Comparison of ENCODE assay signal across 7 cellular contexts in the genomic region with DNA sequence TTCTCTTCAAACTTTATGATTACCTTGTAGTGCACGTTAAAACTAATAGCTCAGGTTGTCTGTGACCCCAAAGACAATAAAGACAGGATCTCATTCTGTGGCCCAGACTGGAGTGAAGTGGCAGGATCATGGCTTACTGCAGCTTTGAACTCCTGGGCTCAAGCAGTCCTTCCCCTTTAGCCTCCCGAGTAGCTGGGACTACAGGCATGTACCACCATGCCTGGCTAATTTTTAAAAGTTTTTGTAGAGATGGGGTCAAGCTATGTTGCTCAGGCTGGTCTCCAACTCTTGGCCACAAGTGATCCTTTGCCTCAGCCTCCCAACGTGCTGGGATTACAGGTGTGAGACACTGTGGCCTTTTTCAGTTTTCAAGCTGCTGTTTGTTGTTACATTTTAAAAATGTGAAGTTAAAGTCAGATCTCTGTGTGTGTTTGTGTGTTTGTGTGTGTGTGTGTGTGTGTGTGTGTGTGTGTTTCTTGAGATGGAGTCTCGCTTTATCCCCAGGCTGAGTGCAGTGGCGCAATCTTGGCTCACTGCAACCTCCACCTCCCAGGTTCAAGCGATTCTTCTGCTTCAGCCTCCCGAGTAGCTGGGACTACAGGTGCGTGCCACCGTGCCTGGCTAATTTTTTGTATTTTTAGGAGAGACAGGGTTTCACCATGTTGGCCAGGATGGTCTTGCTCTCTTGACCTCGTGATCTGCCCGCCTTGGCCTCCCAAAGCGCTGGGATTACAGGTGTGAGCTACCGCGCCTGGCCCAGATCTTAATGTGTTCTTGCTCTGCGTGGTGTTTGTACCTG. TPM values are rescaled to one million over a fixed set of nuclear protein-coding genes. Genes with fewer than 3 reads are reported as not detected.
A peak's percentile ranks its signal among the peaks of the same experiment; 100 is the strongest.
DNase-seq lines count a peak whose midpoint lies in the region; ATAC-seq, FAIRE-seq and TF ChIP-seq lines count a peak whose summit lies in the region.
"Not testable (repeated sequence)": the region's sequence is repeated elsewhere in the genome, so short reads cannot be mapped to it uniquely, and the experiment has no call there.

No MANE protein-coding gene starts in this region.

- DNase-seq in CD8-positive, alpha-beta T cell; T-cell; activated CD8-positive, alpha-beta memory T cell treated with anti-CD3 and anti-CD28 coated beads, Interleukin-2, amount 10 ng/mL, durations not matched to agents 7 days and 5 days; H1 (ENCODE audit: low read depth in 1 of 2, low spot score in 2 of 2); naive B cell: not testable (repeated sequence)

- H2AFZ ChIP-seq in H1 (ENCODE audit: low read length), result not testable (repeated sequence)

- H2BK120ac ChIP-seq in H1 (replicated peaks; ENCODE audit: low read depth, low read length), result not testable (repeated sequence)

- not testable (repeated sequence) for H3K36me3 ChIP-seq in CD8-positive, alpha-beta T cell (ENCODE audit: insufficient read depth, low read length); H1 (ENCODE audit: control insufficient read depth in 2 of 4, insufficient read depth in 4 of 4, low read length in 3 of 4); neutrophil

- H4K91ac ChIP-seq in H1 (replicated peaks; ENCODE audit: insufficient read length, low read length), result not testable (repeated sequence)

- not testable (repeated sequence) for H3K23ac ChIP-seq in H1 (ENCODE audit: insufficient read length)

- 91% methylated on average over 15 of the region's 15 CpGs; no CpG with 5 or more reads in 1 of the 2 experiments for WGBS in H1 (ENCODE audit: extremely low coverage in 1 of 2, insufficient coverage in 1 of 2, insufficient read length in 1 of 2, insufficient replicate concordance in 2 of 2, low coverage in 1 of 2, low lambda C conversion rate in 2 of 2, missing lambda C conversion rate in 1 of 2), 2 experiments

- H2BK20ac ChIP-seq in H1 (ENCODE audit: low read length), result not testable (repeated sequence)

- H4K5ac ChIP-seq in H1 (ENCODE audit: insufficient read length, low read depth, low read length), result not testable (repeated sequence)

- peaks cover 49% of the 10 kb centered on the region for H3K4me1 ChIP-seq in CD8-positive, alpha-beta T cell (ENCODE audit: insufficient read depth, low read length)
- H3K4me1 ChIP-seq in H1 (replicated peaks in 1 of 4; ENCODE audit: control insufficient read depth in 3 of 4, insufficient read depth in 4 of 4, low read length in 3 of 4), result not testable (repeated sequence)
- H3K4me1 ChIP-seq in neutrophil (ENCODE audit: control insufficient read depth in 1 of 2, insufficient read depth in 1 of 2, low read depth in 1 of 2, low read length in 1 of 2), result peaks cover 50 to 69% of the 10 kb centered on the region in 2 experiments

- not testable (repeated sequence) for H3K27me3 ChIP-seq in CD8-positive, alpha-beta T cell (ENCODE audit: insufficient read depth, low read length); H1 (replicated peaks in 1 of 4; ENCODE audit: control insufficient read depth in 3 of 4, extremely low read depth in 1 of 4, insufficient read depth in 3 of 4, low read length in 3 of 4); neutrophil

- peak overlapping the region; percentile 68 for H3K27ac Mint-ChIP-seq in CD8-positive, alpha-beta T cell
- H3K27ac Mint-ChIP-seq in T-cell (peak overlapping the region; percentile 85 to 88), naive B cell (peak overlapping the region in 4 of 6 donors; percentile 15 to 96 (median 74))
- H3K27ac Mint-ChIP-seq in activated CD8-positive, alpha-beta memory T cell treated with anti-CD3 and anti-CD28 coated beads, Interleukin-2, amount 10 ng/mL, durations not matched to agents 7 days and 5 days, result peak overlapping the region; percentile 14
- H3K27ac Mint-ChIP-seq in activated naive CD8-positive, alpha-beta T cell, result peak overlapping the region; percentile 73

- H2BK15ac ChIP-seq in H1 (ENCODE audit: low read length), result not testable (repeated sequence)

- ATAC-seq in CD8-positive, alpha-beta T cell; T-cell (replicated peaks in 1 of 4); activated CD8-positive, alpha-beta memory T cell treated with anti-CD3 and anti-CD28 coated beads, Interleukin-2, amount 10 ng/mL, durations not matched to agents 7 days and 5 days; naive B cell (ENCODE audit: low read depth in 2 of 2): not testable (repeated sequence)

- not testable (repeated sequence) for TF ChIP-seq CTCF in CD8-positive, alpha-beta T cell (IDR thresholded peaks at IDR 0.05); H1 (IDR thresholded peaks at IDR 0.05; ENCODE audit: control extremely low read depth in 1 of 3, insufficient read depth in 1 of 3, low read depth in 1 of 3, low read length in 3 of 3); neutrophil (IDR thresholded peaks at IDR 0.05)

- not testable (repeated sequence) for TF ChIP-seq RAD21 in H1 (IDR thresholded peaks at IDR 0.05 in 1 of 2, conservative IDR thresholded peaks at IDR 0.05 in 1 of 2; ENCODE audit: low read depth in 2 of 2, low read length in 2 of 2)

- H4K8ac ChIP-seq in H1 (ENCODE audit: extremely low read depth, insufficient read depth, low read length), result peak overlapping the region; percentile 3; the same call in 1 of the 2 replicates

- not testable (repeated sequence) for H4K20me1 ChIP-seq in H1 (replicated peaks in 1 of 2; ENCODE audit: control insufficient read depth in 1 of 2, insufficient read depth in 2 of 2, low read length in 2 of 2)

- H3K4me2 ChIP-seq in H1 (ENCODE audit: insufficient read depth in 1 of 2, low read depth in 2 of 2, low read length in 2 of 2), result not testable (repeated sequence)

- H3K4me1 Mint-ChIP-seq in CD8-positive, alpha-beta T cell (ENCODE audit: low read depth), result peaks cover 80% of the 10 kb centered on the region
- H3K4me1 Mint-ChIP-seq in T-cell (peaks cover 89 to 94% (median 94%) of the 10 kb centered on the region in 3 donors), naive B cell (peaks cover 51 to 80% (median 75%) of the 10 kb centered on the region in 3 donors)
- peaks cover 71% of the 10 kb centered on the region for H3K4me1 Mint-ChIP-seq in activated CD8-positive, alpha-beta memory T cell treated with anti-CD3 and anti-CD28 coated beads, Interleukin-2, amount 10 ng/mL, durations not matched to agents 7 days and 5 days
- H3K4me1 Mint-ChIP-seq in activated naive CD8-positive, alpha-beta T cell (ENCODE audit: low read depth), result peaks cover 91% of the 10 kb centered on the region

- H3K56ac ChIP-seq in H1 (replicated peaks; ENCODE audit: insufficient read length, low read depth, low read length), result not testable (repeated sequence)

- not testable (repeated sequence) for H2AK5ac ChIP-seq in H1 (ENCODE audit: low read depth, low read length)

- H3K4ac ChIP-seq in H1 (replicated peaks; ENCODE audit: insufficient read length, low read depth, low read length), result not testable (repeated sequence)

- H2BK12ac ChIP-seq in H1 (ENCODE audit: low read depth, low read length), result not testable (repeated sequence)

- not testable (repeated sequence) for H3K27me3 Mint-ChIP-seq in CD8-positive, alpha-beta T cell (ENCODE audit: low read depth); T-cell; activated CD8-positive, alpha-beta memory T cell treated with anti-CD3 and anti-CD28 coated beads, Interleukin-2, amount 10 ng/mL, durations not matched to agents 7 days and 5 days; activated naive CD8-positive, alpha-beta T cell; naive B cell

- H3K9me3 Mint-ChIP-seq in CD8-positive, alpha-beta T cell; T-cell; activated CD8-positive, alpha-beta memory T cell treated with anti-CD3 and anti-CD28 coated beads, Interleukin-2, amount 10 ng/mL, durations not matched to agents 7 days and 5 days (ENCODE audit: low read depth); activated naive CD8-positive, alpha-beta T cell (ENCODE audit: low read depth); naive B cell: not testable (repeated sequence)

- not testable (repeated sequence) for H3K18ac ChIP-seq in H1 (ENCODE audit: extremely low read depth, low read length)

- H3K14ac ChIP-seq in H1 (ENCODE audit: insufficient read length), result not testable (repeated sequence)

- H3K36me3 Mint-ChIP-seq in CD8-positive, alpha-beta T cell; T-cell; activated naive CD8-positive, alpha-beta T cell; naive B cell: not testable (repeated sequence)
- peaks cover 18% of the 10 kb centered on the region for H3K36me3 Mint-ChIP-seq in activated CD8-positive, alpha-beta memory T cell treated with anti-CD3 and anti-CD28 coated beads, Interleukin-2, amount 10 ng/mL, durations not matched to agents 7 days and 5 days

- not testable (repeated sequence) for FAIRE-seq in H1 (lab: Jason Lieb, UNC)

- TF ChIP-seq EP300 in H1 (IDR thresholded peaks at IDR 0.05; ENCODE audit: borderline replicate concordance in 1 of 2, low read depth in 2 of 2, low read length in 2 of 2), result not testable (repeated sequence)

- H3K27ac ChIP-seq in CD8-positive, alpha-beta T cell (ENCODE audit: low read depth, low read length); H1 (ENCODE audit: low read depth, low read length): not testable (repeated sequence)
- H3K27ac ChIP-seq in neutrophil, result peak overlapping the region; percentile 50

- not testable (repeated sequence) for H3K4me3 Mint-ChIP-seq in CD8-positive, alpha-beta T cell; activated CD8-positive, alpha-beta memory T cell treated with anti-CD3 and anti-CD28 coated beads, Interleukin-2, amount 10 ng/mL, durations not matched to agents 7 days and 5 days; activated naive CD8-positive, alpha-beta T cell
- H3K4me3 Mint-ChIP-seq in T-cell (peak overlapping the region in 1 of 3 donors; percentile 25), naive B cell (peak overlapping the region in 1 of 8 donors; percentile 35)

- TF ChIP-seq POLR2A in H1 (IDR thresholded peaks at IDR 0.05; ENCODE audit: control extremely low read depth in 1 of 2, low read depth in 2 of 2, low read length in 2 of 2), result not testable (repeated sequence)

- not testable (repeated sequence) for H3K9me3 ChIP-seq in CD8-positive, alpha-beta T cell (ENCODE audit: low read length); H1 (ENCODE audit: insufficient read depth in 2 of 2, low read depth in 1 of 2, low read length in 1 of 2); neutrophil

- intact Hi-C loops in CD8-positive, alpha-beta T cell (cut with DNase I, micrococcal nuclease), result loop anchor here (2.0 to 5.0 kb wide), 2 partner anchors 21 to 36 kb away; no protein-coding TSS in a partner anchor

- H3K23me2 ChIP-seq in H1 (ENCODE audit: low read depth, low read length), result not testable (repeated sequence)

- peaks cover 3 to 98% of the 10 kb centered on the region in 2 experiments; a peak in 3 of 4 replicates for H3K79me2 ChIP-seq in H1 (ENCODE audit: control insufficient read depth in 1 of 2, insufficient read depth in 2 of 2, low read length in 2 of 2)

- POLR2A ChIA-PET in CD8-positive, alpha-beta T cell (lab: Charles Lee), result interaction anchor here (0.9 to 4.6 kb wide), 5 partner anchors 11 to 31 kb away, joined by 3 to 31 read pairs (median 3); a partner anchor contains a TSS
- POLR2A ChIA-PET in T-cell (lab: Charles Lee), result interaction anchor here (0.6 to 2.4 kb wide), 4 partner anchors 9 to 25 kb away, joined by 3 to 12 read pairs (median 6); a partner anchor contains a TSS
- POLR2A ChIA-PET in H1 (lab: Charles Lee; ENCODE audit: partially characterized antibody), result interaction anchor here (0.8 kb wide), 1 partner anchor 17 kb away, joined by 3 read pairs; no protein-coding TSS in a partner anchor

- not testable (repeated sequence) for H2BK5ac ChIP-seq in H1 (ENCODE audit: low read depth, low read length)

- CTCF ChIA-PET in CD8-positive, alpha-beta T cell (lab: Charles Lee), result interaction anchor here (0.6 to 2.8 kb wide), 7 partner anchors 10 to 162 kb away, joined by 3 to 11 read pairs (median 4); no protein-coding TSS in a partner anchor
- CTCF ChIA-PET in T-cell (lab: Charles Lee) (interaction anchor here (0.5 to 2.5 kb wide), 11 partner anchors 10 to 1116 kb away, joined by 3 to 9 read pairs (median 3); no protein-coding TSS in a partner anchor), H1 (lab: Charles Lee; ENCODE audit: partially characterized antibody) (interaction anchor here (0.9 to 2.2 kb wide), 6 partner anchors 12 to 40 kb away, joined by 3 to 5 read pairs (median 4); no protein-coding TSS in a partner anchor)
- CTCF ChIA-PET in activated CD8-positive, alpha-beta memory T cell treated with anti-CD3 and anti-CD28 coated beads, Interleukin-2, amount 10 ng/mL, durations not matched to agents 7 days and 5 days (lab: Charles Lee), result interaction anchor here (1.0 to 2.5 kb wide), 5 partner anchors 14 to 200 kb away, joined by 4 to 7 read pairs (median 5); no protein-coding TSS in a partner anchor

- not testable (repeated sequence) for H3K4me3 ChIP-seq in CD8-positive, alpha-beta T cell (ENCODE audit: low read depth, low read length); H1 (ENCODE audit: extremely low read depth in 1 of 4, insufficient read depth in 2 of 4, low read depth in 3 of 4, low read length in 4 of 4); neutrophil (ENCODE audit: low read depth in 1 of 2, low read length in 1 of 2)

- not testable (repeated sequence) for H3K9ac ChIP-seq in H1 (replicated peaks in 1 of 4; ENCODE audit: extremely low read depth in 1 of 4, low read depth in 3 of 4, low read length in 3 of 4)

- not testable (repeated sequence) for H3K79me1 ChIP-seq in H1 (ENCODE audit: low read depth, low read length)

RNA-seq across cellular contexts. Expression of a gene that starts 23.8 kb away (rescaled TPM):
- 100 to 1,000 TPM; 142 to 157 TPM for total RNA-seq in CD8-positive, alpha-beta T cell
- total RNA-seq in T-cell, result 100 to 1,000 TPM; 168 to 287 (median 179) TPM
- total RNA-seq in activated CD8-positive, alpha-beta memory T cell treated with anti-CD3 and anti-CD28 coated beads, Interleukin-2, amount 10 ng/mL, durations not matched to agents 7 days and 5 days, result 100 to 1,000 TPM; 199 to 211 TPM
- 151 and 157 TPM in 2 replicates for total RNA-seq in H1 (2021; fragmentation: NEBNext Ultra II Directional; extraction: Animal tissue kit (Norgen Biotek cat#: 25700))
- polyA plus RNA-seq in H1 (2011; rRNA removed), result 65.6 and 88.2 TPM in 2 replicates
- 64.7 TPM for polyA plus RNA-seq in H1 (2011; cell fraction: cytosol; rRNA removed)
- 126 TPM for polyA plus RNA-seq in H1 (2011; cell fraction: nucleus; rRNA removed)
- polyA plus RNA-seq in H1 (2012, experiment 1 of 2), result 83.6 to 122 TPM (median 104 TPM) in 4 replicates
- polyA plus RNA-seq in H1 (2012, experiment 2 of 2), result 3.8 TPM
- polyA plus RNA-seq in H1 (2013, experiment 1 of 2), result 50.7 TPM
- 43.2 TPM for polyA plus RNA-seq in H1 (2013, experiment 2 of 2)
- 308 and 326 TPM in 2 replicates for polyA minus RNA-seq in H1 (2011; rRNA and poly(A)+ RNA removed)
- polyA minus RNA-seq in H1 (2011; cell fraction: cytosol; rRNA and poly(A)+ RNA removed), result 269 TPM
- polyA minus RNA-seq in H1 (2011; cell fraction: nucleus; rRNA and poly(A)+ RNA removed), result 226 TPM
- 10 to 100 TPM in 5 of 6 donors, 1 to 10 TPM in 1; 3.9 to 41.1 (median 15.3) TPM for polyA plus RNA-seq in naive B cell (ENCODE audit: low read depth in 6 of 6)

Comparison
In these comparisons a context has a peak if more than half of its experiments do, and no peak if none do; other contexts are left out.
1. H3K27ac Mint-ChIP-seq: peak in every context shown above with its lines; median percentile 86 in T-cell; 74 in naive B cell; 73 in activated naive CD8-positive, alpha-beta T cell; 68 in CD8-positive, alpha-beta T cell; 14 in activated CD8-positive, alpha-beta memory T cell treated with anti-CD3 and anti-CD28 coated beads, Interleukin-2, amount 10 ng/mL, durations not matched to agents 7 days and 5 days.